ENCODE assay signal across 1 cellular context in genomic region chr17:32444301-32445074, GRCh38.
TF ChIP-seq lines count a peak whose summit lies in the region.

TSS of gene PSMD11 (plus strand) at chr17:32444510. CDS start at chr17:32444524, 14 bp downstream.

TF ChIP-seq in HepG2, 621 proteins besides CTCF, POLR2A, EP300 and RAD21 (continued from another document):
- TF ChIP-seq TARDBP (CRISPR knock-in tag; IDR thresholded peaks at IDR 0.05) (peak; percentile 48; the same call in 1 of the 2 replicates), DMAP1 (CRISPR knock-in tag; IDR thresholded peaks at IDR 0.05) (peak; percentile 57; the same call in 1 of the 2 replicates), RXRB (CRISPR knock-in tag; IDR thresholded peaks at IDR 0.05; ENCODE audit: borderline replicate concordance) (peak; percentile 58; the same call in 1 of the 2 replicates), CCAR2 (optimal IDR thresholded peaks at IDR 0.05; ENCODE audit: low read depth, low read length) (no peak), SRSF1 (optimal IDR thresholded peaks at IDR 0.05; ENCODE audit: low read depth, low read length) (peak; percentile 87), SIN3B (IDR thresholded peaks at IDR 0.05; ENCODE audit: low read length) (0 out of 2 replicates have a peak, but pooled peaks have one; percentile 40), HNRNPLL (IDR thresholded peaks at IDR 0.05; ENCODE audit: low read depth, low read length, poor library complexity, severe bottlenecking) (peak; percentile 66), ZNF44 (CRISPR knock-in tag; IDR thresholded peaks at IDR 0.05) (no peak), MAZ (IDR thresholded peaks at IDR 0.05; ENCODE audit: borderline replicate concordance, low read depth, low read length) (peak; percentile 71; the same call in 1 of the 2 replicates), MAZ (CRISPR knock-in tag; IDR thresholded peaks at IDR 0.05; ENCODE audit: low read depth) (peak; percentile 87), E2F5 (CRISPR knock-in tag; conservative IDR thresholded peaks at IDR 0.05) (peak; percentile 61; the same call in 1 of the 2 replicates), GRHL1 (CRISPR knock-in tag; conservative IDR thresholded peaks at IDR 0.05) (no peak), SAP130 (CRISPR knock-in tag; IDR thresholded peaks at IDR 0.05; ENCODE audit: low read depth) (peak; percentile 85), MTF1 (CRISPR knock-in tag; IDR thresholded peaks at IDR 0.05) (no peak), ONECUT2 (CRISPR knock-in tag; IDR thresholded peaks at IDR 0.05) (no peak)
